7 cellular contexts compared by ENCODE assay signal in the genomic region with DNA sequence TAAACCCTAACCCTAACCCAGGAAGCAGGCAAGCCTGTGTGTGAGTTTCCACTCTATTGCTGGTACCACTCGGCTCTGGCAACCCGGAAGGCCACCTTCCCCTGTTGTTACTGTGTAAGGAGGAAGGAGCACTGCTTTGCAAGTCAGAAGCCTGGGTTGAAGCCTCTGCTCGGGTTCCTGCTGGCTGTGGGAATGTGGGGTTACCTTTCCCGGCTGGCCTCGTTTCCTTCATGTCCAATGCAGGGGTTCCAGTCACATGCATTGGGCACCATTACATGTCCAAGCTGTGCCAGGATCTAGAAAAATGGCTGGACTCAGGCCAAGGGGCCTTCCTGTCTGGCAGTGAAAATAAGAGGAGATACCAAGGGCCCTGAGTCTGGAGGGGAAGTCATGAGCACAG. TPM values are rescaled to one million over a fixed set of nuclear protein-coding genes. Genes with fewer than 3 reads are reported as not detected.
DNase-seq lines count a peak whose midpoint lies in the region; ATAC-seq and TF ChIP-seq lines count a peak whose summit lies in the region.
"Not testable (repeated sequence)": the region's sequence is repeated elsewhere in the genome, so short reads cannot be mapped to it uniquely, and the experiment has no call there.

No MANE protein-coding gene starts in this region.

- intact Hi-C loops in right cardiac atrium (cut with DNase I); sigmoid colon (cut with DNase I): not testable (repeated sequence)

- not testable (repeated sequence) for H3K36me3 ChIP-seq in neutrophil, sigmoid colon

- H3K4me1 Mint-ChIP-seq in activated CD4-positive, alpha-beta T cell treated with anti-CD3 and anti-CD28 coated beads, Interleukin-2, amount 10 ng/mL, durations not matched to agents 7 days and 5 days; type B pancreatic cell (ENCODE audit: unreplicated experiment): not testable (repeated sequence)

- CTCF ChIA-PET in activated CD4-positive, alpha-beta T cell treated with anti-CD3 and anti-CD28 coated beads, Interleukin-2, amount 10 ng/mL, durations not matched to agents 7 days and 5 days (lab: Charles Lee): not testable (repeated sequence)

- H3K27me3 Mint-ChIP-seq in activated CD4-positive, alpha-beta T cell treated with anti-CD3 and anti-CD28 coated beads, Interleukin-2, amount 10 ng/mL, durations not matched to agents 7 days and 5 days; type B pancreatic cell: not testable (repeated sequence)

- not testable (repeated sequence) for H3K27ac ChIP-seq in right cardiac atrium (ENCODE audit: low read length); sigmoid colon
- H3K27ac ChIP-seq in neutrophil: peak overlapping the region; percentile 52

- TF ChIP-seq EP300 in sigmoid colon (IDR thresholded peaks at IDR 0.05): not testable (repeated sequence)

- POLR2A ChIA-PET in activated CD4-positive, alpha-beta T cell treated with anti-CD3 and anti-CD28 coated beads, Interleukin-2, amount 10 ng/mL, durations not matched to agents 7 days and 5 days (lab: Charles Lee): not testable (repeated sequence)

- H3K4me3 Mint-ChIP-seq in activated CD4-positive, alpha-beta T cell treated with anti-CD3 and anti-CD28 coated beads, Interleukin-2, amount 10 ng/mL, durations not matched to agents 7 days and 5 days; type B pancreatic cell: not testable (repeated sequence)

- not testable (repeated sequence) for TF ChIP-seq POLR2A in sigmoid colon (IDR thresholded peaks at IDR 0.05)

- 73% methylated on average over 3 of the region's 5 CpGs for WGBS in right cardiac atrium
- 80 to 85% methylated on average over 3 of the region's 5 CpGs for WGBS in sigmoid colon, 2 donors

- not testable (repeated sequence) for H3K36me3 Mint-ChIP-seq in activated CD4-positive, alpha-beta T cell treated with anti-CD3 and anti-CD28 coated beads, Interleukin-2, amount 10 ng/mL, durations not matched to agents 7 days and 5 days (ENCODE audit: low read depth); type B pancreatic cell

- H3K27ac Mint-ChIP-seq in activated CD4-positive, alpha-beta T cell treated with anti-CD3 and anti-CD28 coated beads, Interleukin-2, amount 10 ng/mL, durations not matched to agents 7 days and 5 days; type B pancreatic cell: not testable (repeated sequence)

- H3K9me3 ChIP-seq in right cardiac atrium (ENCODE audit: control insufficient read depth, low read length); neutrophil; sigmoid colon: not testable (repeated sequence)

- H3K4me1 ChIP-seq in right cardiac atrium (ENCODE audit: control insufficient read depth, insufficient read depth, low read length); neutrophil (ENCODE audit: control insufficient read depth in 1 of 2, insufficient read depth in 1 of 2, low read depth in 1 of 2, low read length in 1 of 2); sigmoid colon: not testable (repeated sequence)

- H3K4me3 ChIP-seq in right cardiac atrium (ENCODE audit: low read length); neutrophil (ENCODE audit: low read depth in 1 of 2, low read length in 1 of 2); sigmoid colon: not testable (repeated sequence)

- H3K27me3 ChIP-seq in right cardiac atrium (ENCODE audit: control insufficient read depth, insufficient read depth); neutrophil; sigmoid colon: not testable (repeated sequence)

- DNase-seq in activated CD4-positive, alpha-beta T cell treated with anti-CD3 and anti-CD28 coated beads, Interleukin-2, amount 10 ng/mL, durations not matched to agents 7 days and 5 days: peak; percentile 5
- peak; percentile 21 for DNase-seq in activated effector memory CD4-positive, alpha-beta T cell treated with anti-CD3 and anti-CD28 coated beads, Interleukin-2, amount 50 U/mL, for 16 hours
- peak; percentile 0 for DNase-seq in effector CD4-positive, alpha-beta T cell
- DNase-seq in right cardiac atrium (peak in 2 of 3 donors; percentile 5 to 9), sigmoid colon (peak; percentile 27), type B pancreatic cell (ENCODE audit: extremely low spot score, unreplicated experiment) (peak; percentile 27)

- not testable (repeated sequence) for TF ChIP-seq CTCF in neutrophil (IDR thresholded peaks at IDR 0.05); sigmoid colon (IDR thresholded peaks at IDR 0.05); type B pancreatic cell (conservative IDR thresholded peaks at IDR 0.05)

- not testable (repeated sequence) for H3K9me3 Mint-ChIP-seq in activated CD4-positive, alpha-beta T cell treated with anti-CD3 and anti-CD28 coated beads, Interleukin-2, amount 10 ng/mL, durations not matched to agents 7 days and 5 days; type B pancreatic cell

- ATAC-seq in right cardiac atrium: not testable (repeated sequence)

RNA-seq across cellular contexts. Expression of a gene that starts 18.0 kb away (rescaled TPM):
- total RNA-seq in activated CD4-positive, alpha-beta T cell treated with anti-CD3 and anti-CD28 coated beads, Interleukin-2, amount 10 ng/mL, durations not matched to agents 7 days and 5 days: 10 to 100 TPM; 37.5 to 38.1 TPM
- total RNA-seq in right cardiac atrium (10 to 100 TPM in 3 of 4 donors, 1 to 10 TPM in 1; 9.6 to 14.0 (median 10.8) TPM), sigmoid colon (10 to 100 TPM in 3 of 4 donors, 1 to 10 TPM in 1; 8.0 to 26.9 (median 20.3) TPM), type B pancreatic cell (ENCODE audit: low replicate concordance) (27.7 and 33.0 TPM in 2 replicates)
- polyA plus RNA-seq in right cardiac atrium (10.0 TPM), sigmoid colon (10 to 100 TPM; 17.4 to 21.0 (median 20.1) TPM)

RNA-seq across cellular contexts. Expression of a gene that starts 23.4 kb away (rescaled TPM):
- 10 to 100 TPM; 54.1 to 95.0 TPM for total RNA-seq in activated CD4-positive, alpha-beta T cell treated with anti-CD3 and anti-CD28 coated beads, Interleukin-2, amount 10 ng/mL, durations not matched to agents 7 days and 5 days
- total RNA-seq in right cardiac atrium (10 to 100 TPM in 2 of 4 donors, 1 to 10 TPM in 2; 8.9 to 20.8 (median 13.9) TPM), sigmoid colon (10 to 100 TPM; 12.0 to 29.6 (median 18.1) TPM), type B pancreatic cell (ENCODE audit: low replicate concordance) (27.6 and 28.0 TPM in 2 replicates)
- polyA plus RNA-seq in right cardiac atrium (24.6 TPM), sigmoid colon (10 to 100 TPM; 46.8 to 77.9 (median 61.9) TPM)

RNA-seq across cellular contexts. Expression of a gene that starts 23.6 kb away (rescaled TPM):
- total RNA-seq in activated CD4-positive, alpha-beta T cell treated with anti-CD3 and anti-CD28 coated beads, Interleukin-2, amount 10 ng/mL, durations not matched to agents 7 days and 5 days: 100 to 1,000 TPM; 136 to 141 TPM
- 10 to 100 TPM; 75.2 to 89.6 (median 84.6) TPM for total RNA-seq in right cardiac atrium
- 184 TPM for polyA plus RNA-seq in right cardiac atrium
- 100 to 1,000 TPM in 3 of 4 donors, 10 to 100 TPM in 1; 35.4 to 186 (median 152) TPM for total RNA-seq in sigmoid colon
- 100 to 1,000 TPM; 414 to 509 (median 434) TPM for polyA plus RNA-seq in sigmoid colon
- 82.9 and 148 TPM in 2 replicates for total RNA-seq in type B pancreatic cell (ENCODE audit: low replicate concordance)

RNA-seq across cellular contexts. Expression of a gene that starts 31.2 kb away (rescaled TPM):
- total RNA-seq in activated CD4-positive, alpha-beta T cell treated with anti-CD3 and anti-CD28 coated beads, Interleukin-2, amount 10 ng/mL, durations not matched to agents 7 days and 5 days: 10 to 100 TPM in 1 of 2 experiments, 1 to 10 TPM in 1; 9.0 to 11.4 TPM
- total RNA-seq in right cardiac atrium: 1 to 10 TPM; 3.1 to 5.3 (median 4.3) TPM
- polyA plus RNA-seq in right cardiac atrium: 2.0 TPM
- total RNA-seq in sigmoid colon: 1 to 10 TPM in 3 of 4 donors, under 1 TPM in 1; 0.82 to 5.3 (median 2.6) TPM
- polyA plus RNA-seq in sigmoid colon: 1 to 10 TPM in 1 of 3 donors, under 1 TPM in 2; 0.60 to 6.9 (median 0.92) TPM
- total RNA-seq in type B pancreatic cell (ENCODE audit: low replicate concordance): 9.1 and 15.3 TPM in 2 replicates

RNA-seq across cellular contexts. Expression of a gene that starts 33.7 kb away (rescaled TPM):
- total RNA-seq in activated CD4-positive, alpha-beta T cell treated with anti-CD3 and anti-CD28 coated beads, Interleukin-2, amount 10 ng/mL, durations not matched to agents 7 days and 5 days: 1,000 to 10,000 TPM; 1,809 to 1,847 TPM
- total RNA-seq in right cardiac atrium: 10 to 100 TPM; 10.3 to 22.4 (median 14.6) TPM
- 7.3 TPM for polyA plus RNA-seq in right cardiac atrium
- total RNA-seq in sigmoid colon: 10 to 100 TPM; 14.7 to 28.0 (median 24.4) TPM
- 100 to 1,000 TPM in 1 of 3 donors, 10 to 100 TPM in 2; 35.8 to 309 (median 40.2) TPM for polyA plus RNA-seq in sigmoid colon
- 10.8 and 21.3 TPM in 2 replicates for total RNA-seq in type B pancreatic cell (ENCODE audit: low replicate concordance)
